ENCODE assay signal across 1 cellular context in the genomic region with DNA sequence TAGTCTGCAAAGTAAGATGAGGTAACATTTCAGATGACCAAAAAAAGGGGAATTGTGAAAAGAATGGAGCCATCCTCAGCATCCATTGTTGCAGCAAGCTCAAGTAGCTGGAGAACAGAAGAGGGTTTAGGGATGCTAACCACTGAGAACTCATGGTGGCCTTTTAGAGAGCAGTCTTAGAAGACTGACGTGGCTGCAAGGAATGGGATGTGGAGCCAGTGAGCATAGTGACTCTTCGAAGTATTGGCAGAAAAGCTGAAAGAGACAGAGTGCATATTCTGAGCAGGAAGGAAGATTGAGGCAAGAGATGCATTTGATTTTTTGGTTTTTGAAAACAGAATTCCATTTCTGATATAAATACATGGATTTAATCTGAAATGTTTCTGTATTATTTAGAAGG.
TF ChIP-seq lines count a peak whose summit lies in the region.

No MANE protein-coding gene starts in this region.

TF ChIP-seq in H1, 55 proteins besides CTCF, POLR2A, EP300 and RAD21:
- TF ChIP-seq MAFK (IDR thresholded peaks at IDR 0.05; ENCODE audit: low read depth, low read length) (no peak), E2F6 (IDR thresholded peaks at IDR 0.05) (no peak), SUZ12 (IDR thresholded peaks at IDR 0.05; ENCODE audit: low read length) (no peak), KDM4A (IDR thresholded peaks at IDR 0.05; ENCODE audit: low read depth, low read length, severe bottlenecking) (no peak), SP2 (IDR thresholded peaks at IDR 0.05; ENCODE audit: low read length) (no peak), NRF1 (IDR thresholded peaks at IDR 0.05; ENCODE audit: low read depth, low read length) (no peak), RXRA (IDR thresholded peaks at IDR 0.05; ENCODE audit: insufficient read depth, low read depth, low read length) (no peak), POU5F1 (IDR thresholded peaks at IDR 0.05; ENCODE audit: low read depth, low read length) (no peak), CHD1 (IDR thresholded peaks at IDR 0.05; ENCODE audit: low read depth, low read length) (no peak), GABPA (IDR thresholded peaks at IDR 0.05; ENCODE audit: borderline replicate concordance, insufficient read depth, low read length) (no peak), TAF1 (IDR thresholded peaks at IDR 0.05; ENCODE audit: low read depth, low read length) (no peak), JUN (IDR thresholded peaks at IDR 0.05; ENCODE audit: low read depth, low read length) (no peak), EGR1 (IDR thresholded peaks at IDR 0.05; ENCODE audit: borderline replicate concordance, low read depth, low read length) (no peak), TEAD4 (IDR thresholded peaks at IDR 0.05; ENCODE audit: low read depth, low read length) (no peak), SRF (IDR thresholded peaks at IDR 0.05; ENCODE audit: low read depth, low read length) (no peak), EZH2 (IDR thresholded peaks at IDR 0.05; ENCODE audit: low read depth, low read length, severe bottlenecking) (no peak), POLR2AphosphoS5 (IDR thresholded peaks at IDR 0.05; ENCODE audit: low read depth, low read length) (no peak), CBX8 (IDR thresholded peaks at IDR 0.05; ENCODE audit: borderline replicate concordance, low read depth, low read length) (no peak)
- TF ChIP-seq, protein P1, sequence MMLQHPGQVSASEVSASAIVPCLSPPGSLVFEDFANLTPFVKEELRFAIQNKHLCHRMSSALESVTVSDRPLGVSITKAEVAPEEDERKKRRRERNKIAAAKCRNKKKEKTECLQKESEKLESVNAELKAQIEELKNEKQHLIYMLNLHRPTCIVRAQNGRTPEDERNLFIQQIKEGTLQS (IDR thresholded peaks at IDR 0.05; ENCODE audit: insufficient read depth, low read depth, low read length): no peak
- TF ChIP-seq, protein P2, sequence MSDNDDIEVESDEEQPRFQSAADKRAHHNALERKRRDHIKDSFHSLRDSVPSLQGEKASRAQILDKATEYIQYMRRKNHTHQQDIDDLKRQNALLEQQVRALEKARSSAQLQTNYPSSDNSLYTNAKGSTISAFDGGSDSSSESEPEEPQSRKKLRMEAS (IDR thresholded peaks at IDR 0.05): no peak
